ENCODE assay signal across 7 cellular contexts in genomic region chrX:154408659-154409221, GRCh38. TPM values are rescaled to one million over a fixed set of nuclear protein-coding genes. Genes with fewer than 3 reads are reported as not detected.
DNase-seq lines count a peak whose midpoint lies in the region; ATAC-seq and TF ChIP-seq lines count a peak whose summit lies in the region.

No MANE protein-coding gene starts in this region.

- TF ChIP-seq CTCF in Panc1 (IDR thresholded peaks at IDR 0.05): no peak
- TF ChIP-seq CTCF in fibroblast of mammary gland (conservative IDR thresholded peaks at IDR 0.05; ENCODE audit: control insufficient read depth, insufficient read depth, low read depth, low read length): no peak
- no peak for TF ChIP-seq CTCF in ovary (IDR thresholded peaks at IDR 0.05)

- H3K9me3 ChIP-seq in Panc1 (ENCODE audit: control insufficient read depth, insufficient read depth, low read depth, low read length) (no peaks in the 10 kb centered on the region), ovary (no peaks in the 10 kb centered on the region)

- 71 to 74% (median 72%) methylated on average over 10 of the region's 10 CpGs for WGBS in ovary, 3 donors

- in situ Hi-C loops in Panc1 (cut with HindIII; ENCODE audit: low pct_unique_long_range_greater_than_20kb, low sequenced_read_pairs): no loop called here

- H3K4me3 ChIP-seq in Panc1 (ENCODE audit: low read depth in 2 of 2, low read length in 2 of 2) (peak overlapping the region; percentile 49 to 88), fibroblast of mammary gland (ENCODE audit: control insufficient read depth, low read depth, low read length) (peak overlapping the region; percentile 47), skin epidermis (peak overlapping the region in 6 of 7 experiments; percentile 9 to 30 (median 22)), ovary (no peak overlapping the region)

- DNase-seq in Panc1 (ENCODE audit: low read depth, low spot score) (no peak), fibroblast of mammary gland (ENCODE audit: low read depth) (no peak), ovary (no peak), foreskin melanocyte (no peak)

- intact Hi-C loops in Panc1 (cut with micrococcal nuclease; ENCODE audit: unreplicated experiment): no loop called here
- intact Hi-C loops in ovary (cut with DNase I): no loop called here

- TF ChIP-seq POLR2A in ovary (IDR thresholded peaks at IDR 0.05): no peak

- H3K4me1 ChIP-seq in Panc1 (ENCODE audit: control insufficient read depth, insufficient read depth, low read length) (peaks cover 27% of the 10 kb centered on the region), ovary (ENCODE audit: insufficient read depth) (no peaks in the 10 kb centered on the region)

- H3K36me3 ChIP-seq in Panc1 (ENCODE audit: control insufficient read depth, insufficient read depth, low read length) (no peaks in the 10 kb centered on the region), ovary (no peaks in the 10 kb centered on the region)

- H3K27ac ChIP-seq in Panc1 (ENCODE audit: low read length) (peak overlapping the region; percentile 93), skin epidermis (peak overlapping the region in 19 of 21 experiments; percentile 7 to 82 (median 62)), ovary (no peak overlapping the region)

- POLR2A ChIA-PET in Panc1 (lab: Charles Lee): no interaction called here

- BruUV-seq in Panc1 (replicated peaks; lab: Mats Ljungman, UMichigan): no TSS peak

- ATAC-seq in GM19455 (IDR thresholded peaks at IDR 0.05; ENCODE audit: unreplicated experiment) (peak; percentile 13), Panc1 (peak; percentile 6), HG02678 (IDR thresholded peaks at IDR 0.05; ENCODE audit: unreplicated experiment) (no peak)

- CTCF ChIA-PET in Panc1 (lab: Charles Lee): no interaction called here

- no peak for TF ChIP-seq EP300 in ovary (IDR thresholded peaks at IDR 0.05)

- H3K27me3 ChIP-seq in Panc1 (ENCODE audit: control insufficient read depth, insufficient read depth, low read length) (no peaks in the 10 kb centered on the region), ovary (no peaks in the 10 kb centered on the region)

RNA-seq across cellular contexts. Expression of gene DNASE1L1, which starts 0.3 kb away (rescaled TPM):
- total RNA-seq in Panc1 (2021; ENCODE audit: unreplicated experiment) (60.4 TPM), ovary (10 to 100 TPM; 11.9 to 21.4 (median 18.1) TPM)
- polyA plus RNA-seq in Panc1 (2012; ENCODE audit: insufficient read length): 104 TPM
- polyA plus RNA-seq in ovary: 10 to 100 TPM; 13.0 to 16.1 TPM

RNA-seq across cellular contexts. Expression of gene TAFAZZIN, which starts 2.6 kb away (rescaled TPM):
- total RNA-seq in Panc1 (2021; ENCODE audit: unreplicated experiment) (113 TPM), ovary (10 to 100 TPM; 31.3 to 62.1 (median 37.9) TPM)
- polyA plus RNA-seq in Panc1 (2012; ENCODE audit: insufficient read length): 123 TPM
- 10 to 100 TPM in 1 of 2 donors, 1 to 10 TPM in 1; 7.9 to 33.1 TPM for polyA plus RNA-seq in ovary

RNA-seq across cellular contexts. Expression of gene RPL10, which starts 10.6 kb away (rescaled TPM):
- total RNA-seq in Panc1 (2021; ENCODE audit: unreplicated experiment): 2,466 TPM
- polyA plus RNA-seq in Panc1 (2012; ENCODE audit: insufficient read length): 2,477 TPM
- total RNA-seq in ovary: over 10,000 TPM in 1 of 7 donors, 1,000 to 10,000 TPM in 6; 6,380 to 12,508 (median 7,126) TPM
- polyA plus RNA-seq in ovary: over 10,000 TPM in 1 of 2 donors, 1,000 to 10,000 TPM in 1; 4,233 to 12,949 TPM

RNA-seq across cellular contexts. Expression of gene ATP6AP1, which starts 19.7 kb away (rescaled TPM):
- total RNA-seq in Panc1 (2021; ENCODE audit: unreplicated experiment): 221 TPM
- 308 TPM for polyA plus RNA-seq in Panc1 (2012; ENCODE audit: insufficient read length)
- total RNA-seq in ovary: 10 to 100 TPM; 29.6 to 75.9 (median 58.1) TPM
- polyA plus RNA-seq in ovary: 10 to 100 TPM; 75.2 to 77.8 TPM

RNA-seq across cellular contexts. Expression of gene GDI1, which starts 28.2 kb away (rescaled TPM):
- total RNA-seq in Panc1 (2021; ENCODE audit: unreplicated experiment) (317 TPM), ovary (100 to 1,000 TPM in 5 of 7 donors, 10 to 100 TPM in 2; 72.8 to 188 (median 139) TPM)
- 556 TPM for polyA plus RNA-seq in Panc1 (2012; ENCODE audit: insufficient read length)
- 100 to 1,000 TPM; 113 to 116 TPM for polyA plus RNA-seq in ovary

Comparison
In these comparisons a context has a peak if more than half of its experiments do, and no peak if none do; other contexts are left out.
1. H3K27ac ChIP-seq: peak in Panc1 (single experiment) and skin epidermis (19 of 21); none in ovary (0 of 2).